25 cellular contexts compared by ENCODE assay signal in genomic region chr15:71223516-71223915, GRCh38.
DNase-seq lines count a peak whose midpoint lies in the region; ATAC-seq and TF ChIP-seq lines count a peak whose summit lies in the region.
"Had no signal": no experiment of that assay in that cellular context is flagged by ENCODE, and none has a peak within 500 bp of the region (broad histone marks: within the 10 kb centered on the region; RNA-seq: fewer than 3 reads in every experiment).

No MANE protein-coding gene starts in this region.

- H3K36me3 Mint-ChIP-seq in MCF 10A (ENCODE audit: insufficient read depth, unreplicated experiment), result no peaks in the 10 kb centered on the region
- peaks cover 17% of the 10 kb centered on the region for H3K36me3 Mint-ChIP-seq in type B pancreatic cell
- H3K36me3 Mint-ChIP-seq: CD14-positive monocyte had no signal

- peaks cover 22% of the 10 kb centered on the region for H3K79me2 ChIP-seq in mammary epithelial cell (ENCODE audit: insufficient read depth, low read length)

- CTCF ChIA-PET in mammary epithelial cell (lab: Charles Lee; ENCODE audit: low non-redundant PET) (no interaction called here), MCF 10A (lab: Yijun Ruan, JAX) (no interaction called here)

- no peak overlapping the region for H2AFZ ChIP-seq in mammary epithelial cell (ENCODE audit: low read depth, low read length)

- H3K27ac ChIP-seq in mammary epithelial cell (ENCODE audit: insufficient read depth, low read depth, low read length), result peak overlapping the region; percentile 44
- H3K27ac ChIP-seq: 22Rv1, HL-60 had no signal

- H3K9me3 Mint-ChIP-seq in MCF 10A (ENCODE audit: unreplicated experiment), result no peaks in the 10 kb centered on the region
- peaks cover 16% of the 10 kb centered on the region for H3K9me3 Mint-ChIP-seq in type B pancreatic cell

- no peaks in the 10 kb centered on the region for H3K9me3 ChIP-seq in mammary epithelial cell (replicated peaks; ENCODE audit: insufficient read depth, low read length)
- H3K9me3 ChIP-seq: BE2C had no signal

- H3K27ac Mint-ChIP-seq in MCF 10A (ENCODE audit: low read depth, unreplicated experiment) (no peak overlapping the region), type B pancreatic cell (peak overlapping the region; percentile 93)
- H3K27ac Mint-ChIP-seq: CD14-positive monocyte had no signal

- no peaks in the 10 kb centered on the region for H3K36me3 ChIP-seq in mammary epithelial cell (ENCODE audit: insufficient read depth, low read length)
- H3K36me3 ChIP-seq: BE2C had no signal

- H3K9ac ChIP-seq in mammary epithelial cell (ENCODE audit: insufficient read depth, low read length), result no peak overlapping the region

- H3K4me1 Mint-ChIP-seq in MCF 10A (ENCODE audit: insufficient read depth, unreplicated experiment), result peaks cover 15% of the 10 kb centered on the region
- H3K4me1 Mint-ChIP-seq in type B pancreatic cell (ENCODE audit: unreplicated experiment), result peaks cover 50% of the 10 kb centered on the region
- H3K4me1 Mint-ChIP-seq: CD14-positive monocyte had no signal

- peak overlapping the region; percentile 19 for H3K4me2 ChIP-seq in mammary epithelial cell (ENCODE audit: insufficient read depth, low read depth, low read length)

- dilution Hi-C loops in mammary epithelial cell (cut with HindIII; ENCODE audit: low sequenced_read_pairs), result no loop called here

- ATAC-seq in GM18502 (IDR thresholded peaks at IDR 0.05; ENCODE audit: poor library complexity, unreplicated experiment), result no peak

- H3K27me3 Mint-ChIP-seq in MCF 10A (ENCODE audit: insufficient read depth, unreplicated experiment), result no peaks in the 10 kb centered on the region
- H3K27me3 Mint-ChIP-seq in type B pancreatic cell, result no peaks in the 10 kb centered on the region

- no peaks in the 10 kb centered on the region for H3K27me3 ChIP-seq in mammary epithelial cell (ENCODE audit: insufficient read depth, low read length)
- H3K27me3 ChIP-seq: BE2C had no signal

- 89% methylated on average over 2 of the region's 2 CpGs for WGBS in mammary epithelial cell (ENCODE audit: low coverage, missing lambda C conversion rate)

- no peak overlapping the region for H3K4me3 ChIP-seq in mammary epithelial cell (replicated peaks in 1 of 3; ENCODE audit: insufficient read depth in 1 of 3, low read depth in 2 of 3, low read length in 3 of 3)
- H3K4me3 ChIP-seq in epithelial cell of esophagus (ENCODE audit: low read length), result no peak overlapping the region

- no peaks in the 10 kb centered on the region for H4K20me1 ChIP-seq in mammary epithelial cell (ENCODE audit: insufficient read depth, low read length)

- DNase-seq in mammary epithelial cell (peak; percentile 23), MCF 10A (ENCODE audit: unreplicated experiment) (no peak), epithelial cell of esophagus (ENCODE audit: low read depth) (peak; percentile 71), kidney tubule cell (ENCODE audit: low spot score) (peak; percentile 19), type B pancreatic cell (ENCODE audit: extremely low spot score, unreplicated experiment) (no peak), mucosa of gallbladder (ENCODE audit: low spot score) (no peak), NK-92 (lab: John Stamatoyannopoulos, UW; ENCODE audit: unreplicated experiment) (no peak)
- DNase-seq: ACHN; BE2C; DMS153; DND-41; NCI-H1092 treated with DMSO at 0.1 percent for 48 hours; NCI-H1436; NCI-H187 treated with DMSO at 0.1 percent for 48 hours; NCI-H2107; NCI-H446; NCI-H524 treated with DMSO at 0.1 percent for 48 hours; NCI-H774; NK-92 treated with Interleukin-12 subunit alpha and Interleukin-12 subunit beta, amount 100 ng/mL, for 24 hours; RPMI8226; SHP77 treated with DMSO at 0.1 percent for 48 hours had no signal

- intact Hi-C loops in mammary epithelial cell (cut with micrococcal nuclease) (loop anchor here (5.0 kb wide), 1 partner anchor 91 kb away; no protein-coding TSS in a partner anchor), MCF 10A (cut with micrococcal nuclease) (no loop called here)

- TSS peak; percentile 38 for BruUV-seq in mammary epithelial cell (replicated peaks; lab: Mats Ljungman, UMichigan)
- no TSS peak for BruUV-seq in MCF 10A (replicated peaks; lab: Mats Ljungman, UMichigan)

- POLR2A ChIA-PET in MCF 10A (lab: Yijun Ruan, JAX), result no interaction called here

- H3K4me3 Mint-ChIP-seq in MCF 10A (ENCODE audit: unreplicated experiment), result no peak overlapping the region
- peak overlapping the region; percentile 49 for H3K4me3 Mint-ChIP-seq in type B pancreatic cell
- H3K4me3 Mint-ChIP-seq: CD14-positive monocyte had no signal

- in situ Hi-C loops in mammary epithelial cell (cut with MboI; ENCODE audit: low sequenced_read_pairs in 2 of 2), result no loop called here

- H3K4me1 ChIP-seq in mammary epithelial cell (ENCODE audit: insufficient read depth, low read length), result peaks cover 38% of the 10 kb centered on the region
- H3K4me1 ChIP-seq: BE2C had no signal

- no peak for TF ChIP-seq CTCF in mammary epithelial cell (conservative IDR thresholded peaks at IDR 0.05 in 1 of 2, IDR thresholded peaks at IDR 0.05 in 1 of 2; ENCODE audit: extremely low read depth in 1 of 2, insufficient read depth in 1 of 2, low read depth in 1 of 2, low read length in 2 of 2)
- no peak for TF ChIP-seq CTCF in MCF 10A (IDR thresholded peaks at IDR 0.05; ENCODE audit: unreplicated experiment)
- TF ChIP-seq CTCF in epithelial cell of esophagus (IDR thresholded peaks at IDR 0.05; ENCODE audit: insufficient read depth, low read depth, low read length, missing control alignments), result no peak
- no peak for TF ChIP-seq CTCF in type B pancreatic cell (conservative IDR thresholded peaks at IDR 0.05)

Comparison
In these comparisons a context has a peak if more than half of its experiments do, and no peak if none do; other contexts are left out.
1. DNase-seq: peak in mammary epithelial cell (single experiment), epithelial cell of esophagus (single experiment) and kidney tubule cell (single experiment); none in MCF 10A (single experiment), type B pancreatic cell (single experiment), mucosa of gallbladder (single experiment) and NK-92 (single experiment).